25 cellular contexts compared by ENCODE assay signal in the genomic region with DNA sequence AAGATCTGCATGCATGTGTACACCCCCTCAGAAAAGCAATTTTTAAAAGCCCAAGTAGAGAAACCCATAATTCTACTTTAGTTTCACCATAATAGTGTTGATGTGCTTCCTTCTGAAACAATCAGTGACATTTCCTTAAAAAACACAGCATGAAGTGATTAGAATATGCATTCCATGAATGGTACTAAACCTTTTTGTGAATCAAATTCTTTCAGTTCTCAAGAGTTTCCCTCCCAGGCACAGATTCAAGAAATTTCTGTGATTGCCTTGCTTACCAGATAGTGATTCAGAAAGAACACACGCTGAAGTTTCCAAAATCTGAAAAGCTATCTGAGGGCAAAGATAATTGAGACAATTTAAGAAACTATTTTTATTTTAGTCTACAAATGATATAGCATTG.
DNase-seq lines count a peak whose midpoint lies in the region; ATAC-seq, FAIRE-seq and TF ChIP-seq lines count a peak whose summit lies in the region.
"Had no signal": no experiment of that assay in that cellular context is flagged by ENCODE, and none has a peak within 500 bp of the region (broad histone marks: within the 10 kb centered on the region; RNA-seq: fewer than 3 reads in every experiment).

No MANE protein-coding gene starts in this region.

- H4K91ac ChIP-seq in H9 (ENCODE audit: insufficient read length, low read depth, low read length): no peak overlapping the region

- no peaks in the 10 kb centered on the region for H3K79me1 ChIP-seq in H9 (ENCODE audit: insufficient read depth, low read depth, low read length, poor library complexity, severe bottlenecking)

- H3K4me3 ChIP-seq in AG04449 (ENCODE audit: low read depth, low read length) (no peak overlapping the region), cardiac fibroblast (replicated peaks in 1 of 2; ENCODE audit: low read depth in 2 of 2, low read length in 2 of 2) (no peak overlapping the region)
- H3K4me3 ChIP-seq: transverse colon had no signal

- no peak overlapping the region for H2BK12ac ChIP-seq in H9 (ENCODE audit: insufficient read length, low read depth, low read length)

- CTCF ChIA-PET in AG04449 (lab: Yijun Ruan, JAX): no interaction called here

- no peak overlapping the region for H3K4ac ChIP-seq in H9 (ENCODE audit: low read depth, low read length)

- H4K8ac ChIP-seq in H9 (replicated peaks; ENCODE audit: insufficient read length, low read depth, low read length): no peak overlapping the region

- H2BK15ac ChIP-seq in H9 (ENCODE audit: low read depth, low read length): no peak overlapping the region

- H3K27ac Mint-ChIP-seq in H9: peak overlapping the region in 2 of 3 experiments; percentile 85 to 90; a peak in 4 of 7 replicates
- H3K27ac Mint-ChIP-seq: activated CD8-positive, alpha-beta T cell treated with anti-CD3 and anti-CD28 coated beads, Interleukin-2, amount 10 ng/mL, durations not matched to agents 7 days and 5 days; memory B cell had no signal

- no peak overlapping the region for H3K14ac ChIP-seq in H9 (ENCODE audit: insufficient read depth, low read length)

- TF ChIP-seq CTCF in AG04449 (IDR thresholded peaks at IDR 0.05; ENCODE audit: insufficient read depth, low read length, missing control alignments) (no peak), H9 (conservative IDR thresholded peaks at IDR 0.05) (no peak), cardiac fibroblast (IDR thresholded peaks at IDR 0.05; ENCODE audit: low read depth, low read length) (no peak)

- H3K9me3 Mint-ChIP-seq in H9: peaks cover 0 to 4% of the 10 kb centered on the region in 2 experiments; a peak in 2 of 5 replicates
- H3K9me3 Mint-ChIP-seq: memory B cell had no signal

- no peaks in the 10 kb centered on the region for H3K79me2 ChIP-seq in H9 (ENCODE audit: insufficient read depth, low read length)

- peaks cover 39 to 41% of the 10 kb centered on the region in 2 experiments for H3K4me1 Mint-ChIP-seq in H9
- H3K4me1 Mint-ChIP-seq: central memory CD8-positive, alpha-beta T cell; memory B cell; naive B cell had no signal

- H2BK5ac ChIP-seq in H9 (ENCODE audit: insufficient read length, low read length): no peak overlapping the region

- no peak overlapping the region for H3K18ac ChIP-seq in H9 (ENCODE audit: insufficient read length, low read depth, low read length)

- WGBS in H9 (ENCODE audit: extremely low coverage, insufficient read length, low lambda C conversion rate): no CpG with 5 or more reads among the region's 1 CpG

- no peak overlapping the region for H2BK20ac ChIP-seq in H9 (ENCODE audit: low read depth, low read length, poor library complexity, severe bottlenecking)

- H3K36me3 Mint-ChIP-seq in H9 (ENCODE audit: insufficient read depth in 1 of 3, low read depth in 3 of 3): peaks cover 0 to 5% (median 0%) of the 10 kb centered on the region in 3 experiments; a peak in 1 of 7 replicates
- H3K36me3 Mint-ChIP-seq: memory B cell, naive B cell had no signal

- FAIRE-seq in GM19239 (lab: Jason Lieb, UNC): no peak
- FAIRE-seq: A204.1, HTR-8/SVneo had no signal

- no peak overlapping the region for H2AFZ ChIP-seq in H9 (ENCODE audit: low read length)

- no peaks in the 10 kb centered on the region for H3K23me2 ChIP-seq in H9 (ENCODE audit: insufficient read length, low read depth, low read length, poor library complexity, severe bottlenecking)

- ATAC-seq in GM21526 (IDR thresholded peaks at IDR 0.05; ENCODE audit: low FRiP score, unreplicated experiment): no peak
- ATAC-seq: activated CD8-positive, alpha-beta T cell treated with anti-CD3 and anti-CD28 coated beads, Interleukin-2, amount 10 ng/mL, durations not matched to agents 7 days and 5 days; stimulated activated naive CD8-positive, alpha-beta T cell treated with anti-CD3 and anti-CD28 coated beads, Interleukin-15, Interleukin-2, amounts not matched to agents 100 U/mL and 50 U/mL, for 24 hours had no signal

- H3K9ac ChIP-seq in H9 (ENCODE audit: extremely low read depth, insufficient read length, low read length): no peak overlapping the region

- no peak overlapping the region for H4K5ac ChIP-seq in H9 (ENCODE audit: insufficient read length, low read depth, low read length)

- no peak overlapping the region for H3T11ph ChIP-seq in H9 (ENCODE audit: low read length)

- H2BK120ac ChIP-seq in H9 (ENCODE audit: low read depth, low read length, poor library complexity, severe bottlenecking): no peak overlapping the region

- no peak overlapping the region for H3K4me2 ChIP-seq in H9 (ENCODE audit: insufficient read depth, insufficient read length, low read length)

- DNase-seq in AG04449 (ENCODE audit: low read depth, low spot score) (peak; percentile 37), H9 (no peak), cardiac fibroblast (ENCODE audit: low read depth in 2 of 2) (peak; percentile 50 to 61), foreskin melanocyte (peak; percentile 3), GM19239 (ENCODE audit: insufficient read length, low spot score) (no peak)
- DNase-seq in stimulated activated CD4-positive, alpha-beta T cell treated with anti-CD3 and anti-CD28 coated beads, Interleukin-15, amount 100 ng/mL, for 24 hours: no peak
- no peak for DNase-seq in stimulated activated naive CD4-positive, alpha-beta T cell (lab: John Stamatoyannopoulos, UW)
- DNase-seq: activated CD8-positive, alpha-beta T cell treated with anti-CD3 and anti-CD28 coated beads, Interleukin-2, amount 10 ng/mL, durations not matched to agents 7 days and 5 days; activated naive CD4-positive, alpha-beta T cell; Kasumi-1; naive B cell; NCI-H187; NCI-H69; occipital lobe; retina; stimulated activated CD4-positive, alpha-beta T cell treated with anti-CD3 and anti-CD28 coated beads, Interleukin-4, amount 100 ng/mL, for 24 hours; stimulated activated naive CD8-positive, alpha-beta T cell treated with anti-CD3 and anti-CD28 coated beads, Interleukin-15, Interleukin-2, amounts not matched to agents 100 U/mL and 50 U/mL, for 24 hours; T1000; transverse colon had no signal

- H4K20me1 ChIP-seq in H9 (ENCODE audit: control insufficient read depth, insufficient read depth, insufficient read length): no peaks in the 10 kb centered on the region

- H2AK5ac ChIP-seq in H9 (ENCODE audit: insufficient read length, low read length): no peak overlapping the region

- no peak overlapping the region for H3K27ac ChIP-seq in H9 (ENCODE audit: insufficient read length, low read depth, low read length)
- H3K27ac ChIP-seq: epithelial cell of prostate, transverse colon had no signal

- peaks cover 5% of the 10 kb centered on the region for H3K4me1 ChIP-seq in H9 (ENCODE audit: insufficient read depth, low read length)
- H3K4me1 ChIP-seq: transverse colon had no signal

- no peak overlapping the region for H3K4me3 Mint-ChIP-seq in H9
- H3K4me3 Mint-ChIP-seq: activated CD8-positive, alpha-beta T cell treated with anti-CD3 and anti-CD28 coated beads, Interleukin-2, amount 10 ng/mL, durations not matched to agents 7 days and 5 days; central memory CD8-positive, alpha-beta T cell; memory B cell; naive B cell had no signal

- no peaks in the 10 kb centered on the region for H3K9me3 ChIP-seq in H9 (ENCODE audit: control insufficient read depth, low read depth, low read length)
- H3K9me3 ChIP-seq: transverse colon had no signal

- H3K27me3 ChIP-seq in H9 (ENCODE audit: insufficient read depth, low read length): no peaks in the 10 kb centered on the region
- H3K27me3 ChIP-seq: transverse colon had no signal

- no peak overlapping the region for H3K23ac ChIP-seq in H9 (ENCODE audit: insufficient read length, low read depth, low read length)

- H3K56ac ChIP-seq in H9 (ENCODE audit: insufficient read length, low read depth, low read length): no peak overlapping the region

- no peaks in the 10 kb centered on the region for H3K27me3 Mint-ChIP-seq in H9 (ENCODE audit: low read depth)
- H3K27me3 Mint-ChIP-seq: central memory CD8-positive, alpha-beta T cell; memory B cell; naive B cell had no signal

- POLR2A ChIA-PET in AG04449 (lab: Yijun Ruan, JAX): no interaction called here

Comparison
In these comparisons a context has a peak if more than half of its experiments do, and no peak if none do; other contexts are left out.
1. DNase-seq: peak in AG04449 (single experiment), cardiac fibroblast (2 of 2) and foreskin melanocyte (single experiment); none in H9 (single experiment), stimulated activated CD4-positive, alpha-beta T cell treated with anti-CD3 and anti-CD28 coated beads, Interleukin-15, amount 100 ng/mL, for 24 hours (single experiment), stimulated activated naive CD4-positive, alpha-beta T cell (0 of 6) and GM19239 (single experiment).